Comparison of ENCODE assay signal across 28 cellular contexts in the genomic region with DNA sequence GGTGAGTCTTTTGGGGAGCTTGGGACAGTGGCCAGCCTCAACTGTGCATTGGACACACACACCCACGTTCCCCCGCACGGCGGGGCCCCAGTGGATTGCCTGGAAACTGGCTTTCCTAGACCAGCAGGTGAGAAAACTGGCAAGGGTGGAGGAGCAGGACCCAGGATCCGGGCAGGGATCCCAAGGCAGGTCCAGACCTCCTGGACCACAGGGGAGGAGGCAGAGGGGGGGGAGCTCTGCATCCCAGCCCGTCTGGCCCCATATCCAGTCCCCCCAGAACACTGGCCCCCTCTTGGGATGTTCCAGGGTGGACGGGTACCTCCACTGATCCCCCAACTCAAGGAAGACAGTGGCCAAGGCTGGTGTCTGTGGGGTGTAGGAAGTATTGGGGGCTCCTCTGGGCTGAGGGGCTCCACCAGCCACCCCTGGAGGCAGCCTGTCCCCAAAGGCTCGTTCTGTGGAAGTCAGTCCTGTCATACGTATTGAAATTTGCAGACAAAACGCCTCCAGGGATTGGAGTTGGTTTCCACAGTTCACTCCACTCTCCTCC.
"Had no signal": no experiment of that assay in that cellular context is flagged by ENCODE, and none has a peak within 500 bp of the region (broad histone marks: within the 10 kb centered on the region; RNA-seq: fewer than 3 reads in every experiment).

No MANE protein-coding gene starts in this region.

- H3K9me3 ChIP-seq: colonic mucosa, ovary, right lobe of liver had no signal

- H3K27ac Mint-ChIP-seq: dendritic cell treated with granulocyte-macrophage colony-stimulating factor and Interleukin-4, amounts not matched to agents 40 ng/mL and 50 ng/mL, for 4 days; endodermal cell; mesothelial cell of epicardium; naive thymus-derived CD4-positive, alpha-beta T cell; stimulated activated memory B cell treated with anti-CD40 and anti-IgM and Interleukin-4, amounts not matched to agents 10 μg/mL and 1 μg/mL and 100 μg/mL, for 72 hours; stimulated activated naive CD8-positive, alpha-beta T cell treated with anti-CD3 and anti-CD28 coated beads, Interleukin-15, Interleukin-2, amounts not matched to agents 100 ng/mL and 50 ng/mL, for 24 hours had no signal

- FAIRE-seq: islet of Langerhans, urothelium cell line had no signal

- H3K27ac ChIP-seq: colonic mucosa, epithelial cell of prostate, gastrocnemius medialis, left ventricle myocardium inferior, lower lobe of right lung, ovary, right lobe of liver, thoracic aorta, tibial nerve, upper lobe of left lung had no signal

- H3K36me3 ChIP-seq: colonic mucosa, gastrocnemius medialis, left ventricle myocardium inferior, lower lobe of right lung, ovary, right lobe of liver, thoracic aorta, tibial nerve, upper lobe of left lung had no signal

- H3K4me1 ChIP-seq: colonic mucosa, gastrocnemius medialis, left ventricle myocardium inferior, lower lobe of right lung, upper lobe of left lung had no signal

- H3K4me1 Mint-ChIP-seq: central memory CD8-positive, alpha-beta T cell; endodermal cell; mesothelial cell of epicardium; stimulated activated memory B cell treated with anti-CD40 and anti-IgM and Interleukin-4, amounts not matched to agents 10 μg/mL and 1 μg/mL and 100 μg/mL, for 72 hours had no signal

- H3K4me3 ChIP-seq: colonic mucosa, gastrocnemius medialis, left ventricle myocardium inferior, lower lobe of right lung, ovary, right lobe of liver, thoracic aorta, tibial nerve, upper lobe of left lung had no signal

- DNase-seq: colonic mucosa; effector CD8-positive, alpha-beta T cell; endodermal cell; foreskin fibroblast; gastrocnemius medialis; hippocampal formation; kidney glomerular epithelial cell; left colon; left ventricle myocardium inferior; lower lobe of right lung; naive thymus-derived CD4-positive, alpha-beta T cell; occipital lobe; stimulated activated CD4-positive, alpha-beta T cell treated with anti-CD3 and anti-CD28 coated beads, Interleukin-4, amount 100 ng/mL, for 4 hours had no signal

- H3K27me3 Mint-ChIP-seq: stimulated activated naive CD8-positive, alpha-beta T cell treated with anti-CD3 and anti-CD28 coated beads, Interleukin-15, Interleukin-2, amounts not matched to agents 100 ng/mL and 50 ng/mL, for 24 hours had no signal

- H3K4me3 Mint-ChIP-seq: central memory CD8-positive, alpha-beta T cell; dendritic cell treated with granulocyte-macrophage colony-stimulating factor and Interleukin-4, amounts not matched to agents 40 ng/mL and 50 ng/mL, for 4 days; endodermal cell; mesothelial cell of epicardium; naive thymus-derived CD4-positive, alpha-beta T cell; nephron; stimulated activated memory B cell treated with anti-CD40 and anti-IgM and Interleukin-4, amounts not matched to agents 10 μg/mL and 1 μg/mL and 100 μg/mL, for 72 hours; stimulated activated naive CD8-positive, alpha-beta T cell treated with anti-CD3 and anti-CD28 coated beads, Interleukin-15, Interleukin-2, amounts not matched to agents 100 ng/mL and 50 ng/mL, for 24 hours had no signal

- H3K27me3 ChIP-seq: colonic mucosa, gastrocnemius medialis, ovary, right lobe of liver, tibial nerve, upper lobe of left lung had no signal

- ATAC-seq: esophagus mucosa; gastrocnemius medialis; left colon; lower lobe of right lung; naive thymus-derived CD4-positive, alpha-beta T cell; right lobe of liver; stimulated activated memory B cell treated with anti-CD40 and anti-IgM and Interleukin-4, amounts not matched to agents 10 μg/mL and 1 μg/mL and 100 μg/mL, for 72 hours had no signal
